In genomic region chr5:150700600-150701377, GRCh38 we compare ENCODE assay signal across 1 cellular context.
TF ChIP-seq lines count a peak whose summit lies in the region.

TSS of gene RBM22 (minus strand) at chr5:150701062. CDS start at chr5:150700985, 77 bp downstream.

TF ChIP-seq in K562, 482 proteins besides CTCF, POLR2A, EP300 and RAD21 (continued from another document and continues in another):
- TF ChIP-seq, protein P1, sequence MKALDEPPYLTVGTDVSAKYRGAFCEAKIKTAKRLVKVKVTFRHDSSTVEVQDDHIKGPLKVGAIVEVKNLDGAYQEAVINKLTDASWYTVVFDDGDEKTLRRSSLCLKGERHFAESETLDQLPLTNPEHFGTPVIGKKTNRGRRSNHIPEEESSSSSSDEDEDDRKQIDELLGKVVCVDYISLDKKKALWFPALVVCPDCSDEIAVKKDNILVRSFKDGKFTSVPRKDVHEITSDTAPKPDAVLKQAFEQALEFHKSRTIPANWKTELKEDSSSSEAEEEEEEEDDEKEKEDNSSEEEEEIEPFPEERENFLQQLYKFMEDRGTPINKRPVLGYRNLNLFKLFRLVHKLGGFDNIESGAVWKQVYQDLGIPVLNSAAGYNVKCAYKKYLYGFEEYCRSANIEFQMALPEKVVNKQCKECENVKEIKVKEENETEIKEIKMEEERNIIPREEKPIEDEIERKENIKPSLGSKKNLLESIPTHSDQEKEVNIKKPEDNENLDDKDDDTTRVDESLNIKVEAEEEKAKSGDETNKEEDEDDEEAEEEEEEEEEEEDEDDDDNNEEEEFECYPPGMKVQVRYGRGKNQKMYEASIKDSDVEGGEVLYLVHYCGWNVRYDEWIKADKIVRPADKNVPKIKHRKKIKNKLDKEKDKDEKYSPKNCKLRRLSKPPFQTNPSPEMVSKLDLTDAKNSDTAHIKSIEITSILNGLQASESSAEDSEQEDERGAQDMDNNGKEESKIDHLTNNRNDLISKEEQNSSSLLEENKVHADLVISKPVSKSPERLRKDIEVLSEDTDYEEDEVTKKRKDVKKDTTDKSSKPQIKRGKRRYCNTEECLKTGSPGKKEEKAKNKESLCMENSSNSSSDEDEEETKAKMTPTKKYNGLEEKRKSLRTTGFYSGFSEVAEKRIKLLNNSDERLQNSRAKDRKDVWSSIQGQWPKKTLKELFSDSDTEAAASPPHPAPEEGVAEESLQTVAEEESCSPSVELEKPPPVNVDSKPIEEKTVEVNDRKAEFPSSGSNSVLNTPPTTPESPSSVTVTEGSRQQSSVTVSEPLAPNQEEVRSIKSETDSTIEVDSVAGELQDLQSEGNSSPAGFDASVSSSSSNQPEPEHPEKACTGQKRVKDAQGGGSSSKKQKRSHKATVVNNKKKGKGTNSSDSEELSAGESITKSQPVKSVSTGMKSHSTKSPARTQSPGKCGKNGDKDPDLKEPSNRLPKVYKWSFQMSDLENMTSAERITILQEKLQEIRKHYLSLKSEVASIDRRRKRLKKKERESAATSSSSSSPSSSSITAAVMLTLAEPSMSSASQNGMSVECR (CRISPR knock-in tag; IDR thresholded peaks at IDR 0.05): peak; percentile 80
- TF ChIP-seq HES1 (IDR thresholded peaks at IDR 0.05; ENCODE audit: low read depth): no peak; the same call in 1 of the 2 replicates
- no peak for TF ChIP-seq OTX1 (CRISPR knock-in tag; IDR thresholded peaks at IDR 0.05)
- no peak for TF ChIP-seq KHSRP (IDR thresholded peaks at IDR 0.05)
- TF ChIP-seq L3MBTL2 (IDR thresholded peaks at IDR 0.05): peak; percentile 46; the same call in 1 of the 2 replicates
- TF ChIP-seq IFI16 (CRISPR knock-in tag; IDR thresholded peaks at IDR 0.05): no peak
- TF ChIP-seq ZNF398 (CRISPR knock-in tag; IDR thresholded peaks at IDR 0.05): no peak
- no peak; the same call in 1 of the 2 replicates for TF ChIP-seq CREB3 (tag; conservative IDR thresholded peaks at IDR 0.05; ENCODE audit: low read depth)
- no peak for TF ChIP-seq TSC22D4 (tag; IDR thresholded peaks at IDR 0.05)
- TF ChIP-seq NRF1 (conservative IDR thresholded peaks at IDR 0.05 in 1 of 2, IDR thresholded peaks at IDR 0.05 in 1 of 2): peak; percentile 50 to 66; a peak in 3 of 4 replicates
- TF ChIP-seq CEBPZ (IDR thresholded peaks at IDR 0.05; ENCODE audit: borderline replicate concordance, low read depth, low read length): no peak
- no peak for TF ChIP-seq ZNF212 (CRISPR knock-in tag; IDR thresholded peaks at IDR 0.05)
- TF ChIP-seq, protein P2, sequence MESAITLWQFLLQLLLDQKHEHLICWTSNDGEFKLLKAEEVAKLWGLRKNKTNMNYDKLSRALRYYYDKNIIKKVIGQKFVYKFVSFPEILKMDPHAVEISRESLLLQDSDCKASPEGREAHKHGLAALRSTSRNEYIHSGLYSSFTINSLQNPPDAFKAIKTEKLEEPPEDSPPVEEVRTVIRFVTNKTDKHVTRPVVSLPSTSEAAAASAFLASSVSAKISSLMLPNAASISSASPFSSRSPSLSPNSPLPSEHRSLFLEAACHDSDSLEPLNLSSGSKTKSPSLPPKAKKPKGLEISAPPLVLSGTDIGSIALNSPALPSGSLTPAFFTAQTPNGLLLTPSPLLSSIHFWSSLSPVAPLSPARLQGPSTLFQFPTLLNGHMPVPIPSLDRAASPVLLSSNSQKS (CRISPR knock-in tag; IDR thresholded peaks at IDR 0.05): no peak
- TF ChIP-seq NFRKB (IDR thresholded peaks at IDR 0.05; ENCODE audit: low read depth): peak; percentile 90
- TF ChIP-seq ARID3B (CRISPR knock-in tag; IDR thresholded peaks at IDR 0.05; ENCODE audit: borderline replicate concordance): no peak
- TF ChIP-seq, protein P3, sequence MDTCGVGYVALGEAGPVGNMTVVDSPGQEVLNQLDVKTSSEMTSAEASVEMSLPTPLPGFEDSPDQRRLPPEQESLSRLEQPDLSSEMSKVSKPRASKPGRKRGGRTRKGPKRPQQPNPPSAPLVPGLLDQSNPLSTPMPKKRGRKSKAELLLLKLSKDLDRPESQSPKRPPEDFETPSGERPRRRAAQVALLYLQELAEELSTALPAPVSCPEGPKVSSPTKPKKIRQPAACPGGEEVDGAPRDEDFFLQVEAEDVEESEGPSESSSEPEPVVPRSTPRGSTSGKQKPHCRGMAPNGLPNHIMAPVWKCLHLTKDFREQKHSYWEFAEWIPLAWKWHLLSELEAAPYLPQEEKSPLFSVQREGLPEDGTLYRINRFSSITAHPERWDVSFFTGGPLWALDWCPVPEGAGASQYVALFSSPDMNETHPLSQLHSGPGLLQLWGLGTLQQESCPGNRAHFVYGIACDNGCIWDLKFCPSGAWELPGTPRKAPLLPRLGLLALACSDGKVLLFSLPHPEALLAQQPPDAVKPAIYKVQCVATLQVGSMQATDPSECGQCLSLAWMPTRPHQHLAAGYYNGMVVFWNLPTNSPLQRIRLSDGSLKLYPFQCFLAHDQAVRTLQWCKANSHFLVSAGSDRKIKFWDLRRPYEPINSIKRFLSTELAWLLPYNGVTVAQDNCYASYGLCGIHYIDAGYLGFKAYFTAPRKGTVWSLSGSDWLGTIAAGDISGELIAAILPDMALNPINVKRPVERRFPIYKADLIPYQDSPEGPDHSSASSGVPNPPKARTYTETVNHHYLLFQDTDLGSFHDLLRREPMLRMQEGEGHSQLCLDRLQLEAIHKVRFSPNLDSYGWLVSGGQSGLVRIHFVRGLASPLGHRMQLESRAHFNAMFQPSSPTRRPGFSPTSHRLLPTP (IDR thresholded peaks at IDR 0.05; ENCODE audit: borderline replicate concordance, extremely low read depth, insufficient read length): no peak
- TF ChIP-seq HNRNPH1 (optimal IDR thresholded peaks at IDR 0.05; ENCODE audit: low read depth, low read length): no peak
- TF ChIP-seq HNRNPL (IDR thresholded peaks at IDR 0.05; ENCODE audit: low read depth, low read length): no peak
- TF ChIP-seq ZNF282 (CRISPR knock-in tag; IDR thresholded peaks at IDR 0.05): no peak
- no peak for TF ChIP-seq KLF6 (CRISPR knock-in tag; IDR thresholded peaks at IDR 0.05; ENCODE audit: borderline replicate concordance)
- TF ChIP-seq NR1H2 (CRISPR knock-in tag; IDR thresholded peaks at IDR 0.05): no peak
- TF ChIP-seq ZNF239 (CRISPR knock-in tag; IDR thresholded peaks at IDR 0.05): no peak
- no peak for TF ChIP-seq ZNF121 (CRISPR knock-in tag; conservative IDR thresholded peaks at IDR 0.05)
- TF ChIP-seq PHF20 (IDR thresholded peaks at IDR 0.05; ENCODE audit: partially characterized antibody): peak; percentile 88
- TF ChIP-seq POLR2B (IDR thresholded peaks at IDR 0.05; ENCODE audit: low read depth, partially characterized antibody): peak; percentile 73
- TF ChIP-seq, protein P4, sequence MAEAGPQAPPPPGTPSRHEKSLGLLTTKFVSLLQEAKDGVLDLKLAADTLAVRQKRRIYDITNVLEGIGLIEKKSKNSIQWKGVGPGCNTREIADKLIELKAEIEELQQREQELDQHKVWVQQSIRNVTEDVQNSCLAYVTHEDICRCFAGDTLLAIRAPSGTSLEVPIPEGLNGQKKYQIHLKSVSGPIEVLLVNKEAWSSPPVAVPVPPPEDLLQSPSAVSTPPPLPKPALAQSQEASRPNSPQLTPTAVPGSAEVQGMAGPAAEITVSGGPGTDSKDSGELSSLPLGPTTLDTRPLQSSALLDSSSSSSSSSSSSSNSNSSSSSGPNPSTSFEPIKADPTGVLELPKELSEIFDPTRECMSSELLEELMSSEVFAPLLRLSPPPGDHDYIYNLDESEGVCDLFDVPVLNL (CRISPR knock-in tag; IDR thresholded peaks at IDR 0.05; ENCODE audit: low read depth): no peak
- TF ChIP-seq PHF8 (IDR thresholded peaks at IDR 0.05; ENCODE audit: borderline replicate concordance, low read length): peak; percentile 99
- no peak for TF ChIP-seq ZNF224 (CRISPR knock-in tag; IDR thresholded peaks at IDR 0.05)
- TF ChIP-seq PTBP1 (IDR thresholded peaks at IDR 0.05; ENCODE audit: low read depth, low read length): 0 out of 2 replicates have a peak, but pooled peaks have one; percentile 75
- TF ChIP-seq SMC3 (conservative IDR thresholded peaks at IDR 0.05; ENCODE audit: insufficient read depth, low read depth, low read length): 0 out of 2 replicates have a peak, but pooled peaks have one; percentile 19
- TF ChIP-seq PRMT5 (CRISPR knock-in tag; IDR thresholded peaks at IDR 0.05): no peak
- TF ChIP-seq GTF2F1 (IDR thresholded peaks at IDR 0.05; ENCODE audit: low read depth, low read length): no peak
- TF ChIP-seq HDAC3 (IDR thresholded peaks at IDR 0.05; ENCODE audit: borderline replicate concordance, partially characterized antibody): no peak
- no peak for TF ChIP-seq CBFA2T3 (IDR thresholded peaks at IDR 0.05)
- no peak for TF ChIP-seq NR2C1 (IDR thresholded peaks at IDR 0.05)
- no peak; the same call in 1 of the 2 replicates for TF ChIP-seq NR2C1 (tag; IDR thresholded peaks at IDR 0.05)
- TF ChIP-seq CGGBP1 (CRISPR knock-in tag; IDR thresholded peaks at IDR 0.05): no peak
- no peak for TF ChIP-seq EWSR1 (IDR thresholded peaks at IDR 0.05; ENCODE audit: borderline replicate concordance, low read depth, partially characterized antibody)
